15 cellular contexts compared by ENCODE assay signal in the genomic region with DNA sequence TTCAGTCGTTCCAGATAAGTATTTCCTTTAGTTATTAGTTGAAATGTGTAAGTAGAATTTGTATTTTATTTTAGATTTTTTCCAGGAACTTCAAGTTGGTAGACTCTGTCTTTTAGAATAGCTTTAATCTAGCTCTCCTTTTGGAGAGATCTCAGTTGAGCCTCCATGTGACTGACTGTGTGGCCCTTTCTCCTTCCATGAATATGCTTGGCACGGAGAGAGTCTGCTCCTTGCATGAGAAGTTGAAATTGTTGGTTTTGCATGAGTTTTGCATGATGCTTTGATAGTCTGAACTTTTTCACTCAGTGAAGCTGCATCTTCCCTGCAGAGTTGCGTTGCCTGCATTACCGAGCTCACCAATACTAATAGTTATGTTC. TPM values are rescaled to one million over a fixed set of nuclear protein-coding genes. Genes with fewer than 3 reads are reported as not detected.
DNase-seq lines count a peak whose midpoint lies in the region; ATAC-seq and TF ChIP-seq lines count a peak whose summit lies in the region.
"Had no signal": no experiment of that assay in that cellular context is flagged by ENCODE, and none has a peak within 500 bp of the region (broad histone marks: within the 10 kb centered on the region; RNA-seq: fewer than 3 reads in every experiment).

No MANE protein-coding gene starts in this region.

- peaks cover 15% of the 10 kb centered on the region for H3K36me3 Mint-ChIP-seq in activated naive CD4-positive, alpha-beta T cell treated with anti-CD3 and anti-CD28 coated beads, Interleukin-2, amount 50 U/mL, for 24 hours
- H3K36me3 Mint-ChIP-seq in activated naive CD4-positive, alpha-beta T cell treated with anti-CD3 and anti-CD28 coated beads, Interleukin-2, amount 10 ng/mL, durations not matched to agents 7 days and 5 days, result peaks cover 41% of the 10 kb centered on the region
- peaks cover 57% of the 10 kb centered on the region for H3K36me3 Mint-ChIP-seq in activated CD4-positive, alpha-beta memory T cell treated with anti-CD3 and anti-CD28 coated beads, Interleukin-2, amount 10 ng/mL, durations not matched to agents 7 days and 5 days (ENCODE audit: low read depth)
- peaks cover 79% of the 10 kb centered on the region for H3K36me3 Mint-ChIP-seq in endodermal cell (ENCODE audit: low read depth)

- H3K4me3 ChIP-seq in endodermal cell (ENCODE audit: low read length) (no peak overlapping the region), tibial artery (no peak overlapping the region)
- H3K4me3 ChIP-seq: dorsolateral prefrontal cortex, ovary had no signal

- H3K4me1 ChIP-seq in endodermal cell (ENCODE audit: control insufficient read depth, insufficient read depth, low read length) (no peaks in the 10 kb centered on the region), tibial artery (peaks cover 0 to 29% (median 15%) of the 10 kb centered on the region in 4 donors)

- H3K36me3 ChIP-seq in endodermal cell (ENCODE audit: control insufficient read depth, insufficient read depth, low read length) (peaks cover 93% of the 10 kb centered on the region), tibial artery (peaks cover 8 to 57% (median 23%) of the 10 kb centered on the region in 3 donors)
- H3K36me3 ChIP-seq: ovary had no signal

- POLR2A ChIA-PET in activated CD4-positive, alpha-beta memory T cell treated with anti-CD3 and anti-CD28 coated beads, Interleukin-2, amount 10 ng/mL, durations not matched to agents 7 days and 5 days (lab: Charles Lee), result interaction anchor here (1.1 to 1.5 kb wide), 2 partner anchors 33 to 163 kb away, joined by 3 to 4 read pairs; partner anchors contain the start of genes CTTN and FADD

- H3K4me1 Mint-ChIP-seq in activated naive CD4-positive, alpha-beta T cell treated with anti-CD3 and anti-CD28 coated beads, Interleukin-2, amount 50 U/mL, for 24 hours, result peaks cover 25% of the 10 kb centered on the region
- H3K4me1 Mint-ChIP-seq in activated naive CD4-positive, alpha-beta T cell treated with anti-CD3 and anti-CD28 coated beads, Interleukin-2, amount 10 ng/mL, durations not matched to agents 7 days and 5 days, result peaks cover 24% of the 10 kb centered on the region
- peaks cover 31% of the 10 kb centered on the region for H3K4me1 Mint-ChIP-seq in activated CD4-positive, alpha-beta memory T cell treated with anti-CD3 and anti-CD28 coated beads, Interleukin-2, amount 10 ng/mL, durations not matched to agents 7 days and 5 days
- H3K4me1 Mint-ChIP-seq in endodermal cell, result no peaks in the 10 kb centered on the region
- H3K4me1 Mint-ChIP-seq: H9 had no signal

- H3K27me3 ChIP-seq in endodermal cell (ENCODE audit: control insufficient read depth, insufficient read depth, low read length, poor library complexity, severe bottlenecking) (no peaks in the 10 kb centered on the region), tibial artery (no peaks in the 10 kb centered on the region)
- H3K27me3 ChIP-seq: dorsolateral prefrontal cortex, ovary had no signal

- CTCF ChIA-PET in activated naive CD4-positive, alpha-beta T cell treated with anti-CD3 and anti-CD28 coated beads, Interleukin-2, amount 10 ng/mL, durations not matched to agents 7 days and 5 days (lab: Charles Lee), result interaction anchor here (1.2 kb wide), 1 partner anchor 27 kb away, joined by 3 read pairs; no protein-coding TSS in a partner anchor
- CTCF ChIA-PET in activated CD4-positive, alpha-beta memory T cell treated with anti-CD3 and anti-CD28 coated beads, Interleukin-2, amount 10 ng/mL, durations not matched to agents 7 days and 5 days (lab: Charles Lee), result no interaction called here

- no peak for DNase-seq in activated naive CD4-positive, alpha-beta T cell treated with anti-CD3 and anti-CD28 coated beads, Interleukin-2, amount 10 ng/mL, durations not matched to agents 7 days and 5 days
- no peak for DNase-seq in activated CD4-positive, alpha-beta memory T cell treated with anti-CD3 and anti-CD28 coated beads, Interleukin-2, amount 10 ng/mL, durations not matched to agents 7 days and 5 days
- no peak for DNase-seq in endodermal cell
- no peak for DNase-seq in tibial artery
- DNase-seq in G401 (ENCODE audit: low spot score), result no peak
- DNase-seq: dorsolateral prefrontal cortex, H9, NCI-H2029 treated with DMSO at 0.1 percent for 48 hours, NCI-H446 treated with DMSO at 0.1 percent for 48 hours had no signal

- H3K9me3 Mint-ChIP-seq in activated naive CD4-positive, alpha-beta T cell treated with anti-CD3 and anti-CD28 coated beads, Interleukin-2, amount 50 U/mL, for 24 hours, result no peaks in the 10 kb centered on the region
- no peaks in the 10 kb centered on the region for H3K9me3 Mint-ChIP-seq in activated naive CD4-positive, alpha-beta T cell treated with anti-CD3 and anti-CD28 coated beads, Interleukin-2, amount 10 ng/mL, durations not matched to agents 7 days and 5 days
- H3K9me3 Mint-ChIP-seq in activated CD4-positive, alpha-beta memory T cell treated with anti-CD3 and anti-CD28 coated beads, Interleukin-2, amount 10 ng/mL, durations not matched to agents 7 days and 5 days, result no peaks in the 10 kb centered on the region
- H3K9me3 Mint-ChIP-seq in endodermal cell, result no peaks in the 10 kb centered on the region
- H3K9me3 Mint-ChIP-seq: H9 had no signal

- H3K27me3 Mint-ChIP-seq in activated naive CD4-positive, alpha-beta T cell treated with anti-CD3 and anti-CD28 coated beads, Interleukin-2, amount 50 U/mL, for 24 hours, result no peaks in the 10 kb centered on the region
- peaks cover 10% of the 10 kb centered on the region for H3K27me3 Mint-ChIP-seq in activated naive CD4-positive, alpha-beta T cell treated with anti-CD3 and anti-CD28 coated beads, Interleukin-2, amount 10 ng/mL, durations not matched to agents 7 days and 5 days
- peaks cover 5% of the 10 kb centered on the region for H3K27me3 Mint-ChIP-seq in activated CD4-positive, alpha-beta memory T cell treated with anti-CD3 and anti-CD28 coated beads, Interleukin-2, amount 10 ng/mL, durations not matched to agents 7 days and 5 days
- no peaks in the 10 kb centered on the region for H3K27me3 Mint-ChIP-seq in endodermal cell (ENCODE audit: insufficient read depth)

- ATAC-seq in GM18520 (IDR thresholded peaks at IDR 0.05; ENCODE audit: unreplicated experiment) (no peak), HG03520 (IDR thresholded peaks at IDR 0.05; ENCODE audit: unreplicated experiment) (no peak)
- ATAC-seq: esophagus mucosa, sciatic nerve had no signal

- intact Hi-C loops in tibial artery (cut with DNase I; ENCODE audit: low total_unique reads), result no loop called here

- peak overlapping the region; percentile 72 for H3K27ac ChIP-seq in endodermal cell (ENCODE audit: low read depth, low read length)
- H3K27ac ChIP-seq in tibial artery, result peak overlapping the region; percentile 59 to 66

- TF ChIP-seq CTCF in endodermal cell (conservative IDR thresholded peaks at IDR 0.05) (no peak), tibial artery (IDR thresholded peaks at IDR 0.05) (no peak)

- H3K9ac ChIP-seq in endodermal cell (ENCODE audit: extremely low read depth, low read length, poor library complexity, severe bottlenecking), result no peak overlapping the region

- H3K27ac Mint-ChIP-seq in activated naive CD4-positive, alpha-beta T cell treated with anti-CD3 and anti-CD28 coated beads, Interleukin-2, amount 50 U/mL, for 24 hours, result no peak overlapping the region
- no peak overlapping the region for H3K27ac Mint-ChIP-seq in activated naive CD4-positive, alpha-beta T cell treated with anti-CD3 and anti-CD28 coated beads, Interleukin-2, amount 10 ng/mL, durations not matched to agents 7 days and 5 days
- H3K27ac Mint-ChIP-seq in activated CD4-positive, alpha-beta memory T cell treated with anti-CD3 and anti-CD28 coated beads, Interleukin-2, amount 10 ng/mL, durations not matched to agents 7 days and 5 days, result peak overlapping the region; percentile 6
- H3K27ac Mint-ChIP-seq in endodermal cell, result no peak overlapping the region

- H3K4me3 Mint-ChIP-seq in activated naive CD4-positive, alpha-beta T cell treated with anti-CD3 and anti-CD28 coated beads, Interleukin-2, amount 50 U/mL, for 24 hours, result peak overlapping the region; percentile 61
- no peak overlapping the region for H3K4me3 Mint-ChIP-seq in activated naive CD4-positive, alpha-beta T cell treated with anti-CD3 and anti-CD28 coated beads, Interleukin-2, amount 10 ng/mL, durations not matched to agents 7 days and 5 days
- peak overlapping the region; percentile 30 for H3K4me3 Mint-ChIP-seq in activated CD4-positive, alpha-beta memory T cell treated with anti-CD3 and anti-CD28 coated beads, Interleukin-2, amount 10 ng/mL, durations not matched to agents 7 days and 5 days
- H3K4me3 Mint-ChIP-seq in endodermal cell, result no peak overlapping the region
- H3K4me3 Mint-ChIP-seq: H9 had no signal

- 97 to 100% methylated on average over 1 to 4 of the region's 4 CpGs for WGBS in endodermal cell (ENCODE audit: insufficient coverage in 1 of 2, insufficient read length in 1 of 2), 2 experiments

- H3K9me3 ChIP-seq in endodermal cell (ENCODE audit: control insufficient read depth, low read length) (no peaks in the 10 kb centered on the region), tibial artery (no peaks in the 10 kb centered on the region)
- H3K9me3 ChIP-seq: ovary had no signal

- in situ Hi-C loops in G401 (cut with HindIII; ENCODE audit: low sequenced_read_pairs), result no loop called here

RNA-seq across cellular contexts. Expression of gene CTTN, which starts 32.8 kb away (rescaled TPM):
- total RNA-seq in activated CD4-positive, alpha-beta memory T cell treated with anti-CD3 and anti-CD28 coated beads, Interleukin-2, amount 10 ng/mL, durations not matched to agents 7 days and 5 days, result 1 to 10 TPM; 1.7 to 1.9 TPM
- 100 to 1,000 TPM; 282 to 283 TPM for total RNA-seq in endodermal cell
- 150 TPM for polyA plus RNA-seq in endodermal cell (2013, experiment 1 of 2)
- 132 TPM for polyA plus RNA-seq in endodermal cell (2013, experiment 2 of 2)
- total RNA-seq in G401 (2014; rRNA removed; shearing (Covaris generic)), result 89.0 and 121 TPM in 2 replicates

Comparison
In these comparisons a context has a peak if more than half of its experiments do, and no peak if none do; other contexts are left out.
1. H3K4me3 Mint-ChIP-seq: peak in activated naive CD4-positive, alpha-beta T cell treated with anti-CD3 and anti-CD28 coated beads, Interleukin-2, amount 50 U/mL, for 24 hours (single experiment) and activated CD4-positive, alpha-beta memory T cell treated with anti-CD3 and anti-CD28 coated beads, Interleukin-2, amount 10 ng/mL, durations not matched to agents 7 days and 5 days (single experiment); none in activated naive CD4-positive, alpha-beta T cell treated with anti-CD3 and anti-CD28 coated beads, Interleukin-2, amount 10 ng/mL, durations not matched to agents 7 days and 5 days (single experiment) and endodermal cell (single experiment).
2. RNA of gene CTTN, which starts 32.8 kb away (total RNA-seq): 282 to 283 TPM in endodermal cell and 89.0 to 121 TPM in G401; 1.7 to 1.9 TPM in activated CD4-positive, alpha-beta memory T cell treated with anti-CD3 and anti-CD28 coated beads, Interleukin-2, amount 10 ng/mL, durations not matched to agents 7 days and 5 days; every median in the first group is over 10 times any median in the second.